ENCODE assay signal across 13 cellular contexts in the genomic region with DNA sequence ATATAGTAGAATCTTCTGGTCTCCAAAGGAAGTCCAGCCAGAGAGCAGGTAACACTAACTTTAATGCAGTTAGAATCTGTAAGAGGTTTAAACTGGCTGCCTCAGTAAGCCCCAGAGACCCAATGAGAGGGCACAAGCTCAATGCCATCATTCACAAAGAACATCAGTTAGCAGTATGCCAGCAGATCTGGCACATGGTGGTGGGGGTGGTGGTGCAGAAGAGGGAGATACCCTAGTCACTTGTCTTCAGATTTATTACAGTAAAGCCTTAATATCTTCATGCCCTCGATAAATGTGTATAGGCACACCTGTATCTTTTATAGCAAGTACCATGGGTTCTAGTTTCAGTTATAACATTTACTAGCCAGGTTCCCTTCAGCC.
DNase-seq lines count a peak whose midpoint lies in the region; ATAC-seq and TF ChIP-seq lines count a peak whose summit lies in the region.
"Had no signal": no experiment of that assay in that cellular context is flagged by ENCODE, and none has a peak within 500 bp of the region (broad histone marks: within the 10 kb centered on the region; RNA-seq: fewer than 3 reads in every experiment).

No MANE protein-coding gene starts in this region.

- TF ChIP-seq CTCF in tibial nerve (IDR thresholded peaks at IDR 0.05): no peak

- ATAC-seq in GM18873 (IDR thresholded peaks at IDR 0.05; ENCODE audit: low FRiP score, unreplicated experiment) (no peak), HG02840 (IDR thresholded peaks at IDR 0.05; ENCODE audit: low FRiP score, unreplicated experiment) (no peak)
- ATAC-seq: stimulated activated memory B cell treated with anti-CD40 and anti-IgM and Interleukin-4, amounts not matched to agents 10 μg/mL and 1 μg/mL and 100 μg/mL, for 72 hours had no signal

- TF ChIP-seq EP300 in tibial nerve (IDR thresholded peaks at IDR 0.05): no peak

- WGBS in tibial nerve, 2 donors: 62 to 88% methylated on average over 1 of the region's 1 CpG

- peak overlapping the region; percentile 65 for H3K4me3 ChIP-seq in adipocyte (ENCODE audit: low read length)
- H3K4me3 ChIP-seq in muscle layer of duodenum (ENCODE audit: low read depth in 1 of 2, low read length in 2 of 2): no peak overlapping the region
- no peak overlapping the region for H3K4me3 ChIP-seq in tibial nerve
- H3K4me3 ChIP-seq: SJSA1 had no signal

- H3K9ac ChIP-seq in adipocyte (ENCODE audit: low read length): peak overlapping the region; percentile 70

- peaks cover 52% of the 10 kb centered on the region for H3K4me1 ChIP-seq in adipocyte (ENCODE audit: control insufficient read depth, insufficient read depth, low read length)
- peaks cover 10 to 34% of the 10 kb centered on the region in 2 donors for H3K4me1 ChIP-seq in muscle layer of duodenum (ENCODE audit: control insufficient read depth in 1 of 2, insufficient read depth in 2 of 2, low read length in 2 of 2)
- H3K4me1 ChIP-seq in tibial nerve: peaks cover 0 to 80% (median 49%) of the 10 kb centered on the region in 4 donors
- H3K4me1 ChIP-seq: SJSA1 had no signal

- H3K36me3 ChIP-seq in adipocyte (ENCODE audit: control insufficient read depth, insufficient read depth, low read length, severe bottlenecking) (no peaks in the 10 kb centered on the region), muscle layer of duodenum (ENCODE audit: control insufficient read depth in 1 of 2, insufficient read depth in 2 of 2, low read length in 2 of 2) (no peaks in the 10 kb centered on the region), tibial nerve (no peaks in the 10 kb centered on the region)
- H3K36me3 ChIP-seq: SJSA1 had no signal

- no peak for TF ChIP-seq POLR2A in tibial nerve (IDR thresholded peaks at IDR 0.05)

- H3K27ac ChIP-seq in muscle layer of duodenum (ENCODE audit: low read length) (peak overlapping the region; percentile 95), tibial nerve (peak overlapping the region; percentile 72 to 92 (median 86))
- H3K27ac ChIP-seq: SJSA1 had no signal

- H3K9me3 ChIP-seq in adipocyte (ENCODE audit: control insufficient read depth, low read length): no peaks in the 10 kb centered on the region
- no peaks in the 10 kb centered on the region for H3K9me3 ChIP-seq in muscle layer of duodenum (ENCODE audit: control insufficient read depth in 1 of 2, low read length in 2 of 2)
- H3K9me3 ChIP-seq in tibial nerve: no peaks in the 10 kb centered on the region
- H3K9me3 ChIP-seq: SJSA1 had no signal

- DNase-seq in adipocyte (ENCODE audit: low read depth) (no peak), head of caudate nucleus (peak in 27 of 42 donors; percentile 17 to 71 (median 51)), tibial nerve (ENCODE audit: low spot score in 2 of 2) (no peak), AML-193 (lab: John Stamatoyannopoulos, UW) (no peak), activated gamma-delta T cell treated with Interleukin-2 at 50 U/mL for 16 hours (no peak)
- DNase-seq: CD4-positive, alpha-beta T cell; effector CD8-positive, alpha-beta T cell; glutamatergic neuron had no signal

- H3K27me3 ChIP-seq in adipocyte (replicated peaks; ENCODE audit: control insufficient read depth, insufficient read depth, low read length) (no peaks in the 10 kb centered on the region), muscle layer of duodenum (ENCODE audit: low read depth, low read length) (no peaks in the 10 kb centered on the region), tibial nerve (no peaks in the 10 kb centered on the region)
- H3K27me3 ChIP-seq: SJSA1 had no signal

- intact Hi-C loops in head of caudate nucleus (cut with DNase I): no loop called here

Comparison
In these comparisons a context has a peak if more than half of its experiments do, and no peak if none do; other contexts are left out.
1. DNase-seq: peak in head of caudate nucleus (27 of 42); none in adipocyte (single experiment), tibial nerve (0 of 2), AML-193 (0 of 2) and activated gamma-delta T cell treated with Interleukin-2 at 50 U/mL for 16 hours (single experiment).